9 cellular contexts compared by ENCODE assay signal in the genomic region with DNA sequence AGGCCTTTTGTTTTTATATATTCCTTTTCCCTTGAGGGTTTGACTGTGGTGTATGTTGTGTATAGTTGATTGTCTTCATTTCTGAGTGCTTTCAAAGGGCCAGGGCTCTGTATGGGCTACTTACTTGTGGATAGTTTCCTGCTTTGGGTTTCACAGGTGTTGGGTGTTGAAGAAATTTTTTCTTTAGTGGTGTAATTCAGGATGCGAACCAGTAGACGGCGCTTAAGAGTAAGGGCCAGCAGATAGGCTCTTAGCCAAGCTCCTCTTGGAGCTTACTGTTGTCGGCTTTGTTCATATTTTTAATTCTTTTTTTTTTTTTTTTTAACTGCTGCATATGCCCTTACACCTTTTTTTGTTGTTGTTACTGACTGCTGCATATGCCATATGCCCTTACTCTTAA.
DNase-seq lines count a peak whose midpoint lies in the region; ATAC-seq and TF ChIP-seq lines count a peak whose summit lies in the region.
"Had no signal": no experiment of that assay in that cellular context is flagged by ENCODE, and none has a peak within 500 bp of the region (broad histone marks: within the 10 kb centered on the region; RNA-seq: fewer than 3 reads in every experiment).

No MANE protein-coding gene starts in this region.

- TF ChIP-seq CTCF in cardiac fibroblast (IDR thresholded peaks at IDR 0.05; ENCODE audit: low read depth, low read length) (peak; percentile 89), progenitor cell of endocrine pancreas (IDR thresholded peaks at IDR 0.05; ENCODE audit: unreplicated experiment) (peak; percentile 31)

- no peaks in the 10 kb centered on the region for H3K4me1 Mint-ChIP-seq in progenitor cell of endocrine pancreas (ENCODE audit: low read depth)
- H3K4me1 Mint-ChIP-seq: IgD-negative memory B cell had no signal

- ATAC-seq in HG03575 (IDR thresholded peaks at IDR 0.05; ENCODE audit: extremely low read depth, insufficient number of reproducible peaks, low FRiP score, unreplicated experiment) (peak; percentile 47), HG02678 (IDR thresholded peaks at IDR 0.05; ENCODE audit: unreplicated experiment) (no peak)

- no peak overlapping the region for H3K4me3 Mint-ChIP-seq in progenitor cell of endocrine pancreas (ENCODE audit: low read depth)
- H3K4me3 Mint-ChIP-seq: IgD-negative memory B cell had no signal

- peak overlapping the region; percentile 41 for H3K27ac Mint-ChIP-seq in progenitor cell of endocrine pancreas
- H3K27ac Mint-ChIP-seq: IgD-negative memory B cell had no signal

- peaks cover 36% of the 10 kb centered on the region for H3K9me3 Mint-ChIP-seq in progenitor cell of endocrine pancreas (ENCODE audit: low read depth)

- DNase-seq in DMS 273 (lab: John Stamatoyannopoulos, UW; ENCODE audit: unreplicated experiment): peak; percentile 30
- DNase-seq in DMS 273 treated with DMSO at 0.1 percent for 48 hours (lab: John Stamatoyannopoulos, UW): no peak
- peak; percentile 5 to 56 for DNase-seq in cardiac fibroblast (ENCODE audit: low read depth in 2 of 2)
- DNase-seq in progenitor cell of endocrine pancreas (ENCODE audit: low spot score, unreplicated experiment): no peak
- no peak for DNase-seq in 8988T
- no peak for DNase-seq in cerebellum (ENCODE audit: low spot score)

- no peak overlapping the region for H3K4me3 ChIP-seq in cardiac fibroblast (replicated peaks in 1 of 2; ENCODE audit: low read depth in 2 of 2, low read length in 2 of 2)

- H3K36me3 Mint-ChIP-seq in progenitor cell of endocrine pancreas (ENCODE audit: insufficient read depth): peaks cover 4% of the 10 kb centered on the region
- H3K36me3 Mint-ChIP-seq: IgD-negative memory B cell had no signal

- H3K27me3 Mint-ChIP-seq in progenitor cell of endocrine pancreas: no peaks in the 10 kb centered on the region
- H3K27me3 Mint-ChIP-seq: IgD-negative memory B cell had no signal

Comparison
In these comparisons a context has a peak if more than half of its experiments do, and no peak if none do; other contexts are left out.
1. DNase-seq: peak in DMS 273 (single experiment) and cardiac fibroblast (2 of 2); none in DMS 273 treated with DMSO at 0.1 percent for 48 hours (single experiment), progenitor cell of endocrine pancreas (single experiment), 8988T (single experiment) and cerebellum (single experiment).